ENCODE assay signal across 16 cellular contexts in the genomic region with DNA sequence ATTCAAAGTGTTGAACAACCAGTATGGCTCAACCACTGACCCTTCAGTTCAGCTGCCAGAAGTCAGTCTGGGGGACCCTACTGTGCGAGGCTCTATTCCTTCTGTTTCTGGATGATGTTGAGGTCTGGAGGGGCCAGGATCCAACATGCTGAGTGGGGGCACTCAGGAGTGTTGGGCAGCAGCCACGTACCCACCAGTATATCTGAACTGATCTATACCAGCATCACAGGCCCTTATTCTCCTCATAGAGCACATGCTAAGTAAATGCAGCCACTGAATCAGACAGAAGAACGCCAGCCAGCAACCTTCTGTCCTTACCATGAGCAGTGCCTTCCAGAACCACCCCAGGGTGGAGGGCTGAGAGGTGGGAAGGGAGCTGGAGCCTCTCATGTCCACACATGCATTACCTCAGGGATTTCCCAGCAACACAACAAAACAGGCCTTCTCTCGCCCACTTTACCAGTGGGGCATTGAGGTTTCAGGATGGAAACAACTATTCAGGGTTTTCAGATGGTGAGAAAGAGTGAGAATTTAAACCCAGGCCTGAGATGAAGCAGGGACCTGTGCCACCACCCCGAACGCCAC. TPM values are rescaled to one million over a fixed set of nuclear protein-coding genes. Genes with fewer than 3 reads are reported as not detected.
"Had no signal": no experiment of that assay in that cellular context is flagged by ENCODE, and none has a peak within 500 bp of the region (broad histone marks: within the 10 kb centered on the region; RNA-seq: fewer than 3 reads in every experiment).

No MANE protein-coding gene starts in this region.

- H3K36me3 ChIP-seq: adrenal gland, left lung, pancreas, tibial nerve had no signal

- ATAC-seq: pancreas had no signal

- H3K27ac ChIP-seq: adrenal gland, coronary artery, left lung, pancreas, tibial nerve had no signal

- H3K9me3 ChIP-seq: adrenal gland, pancreas, tibial nerve had no signal

- H3K4me1 ChIP-seq: adrenal gland, left lung, pancreas, tibial nerve had no signal

- H3K4me3 Mint-ChIP-seq: activated B cell treated with CpG ODN at 0.5 μM for 24 hours; activated CD4-positive, alpha-beta T cell treated with anti-CD3 and anti-CD28 coated beads, Interleukin-2, amount 10 ng/mL, durations not matched to agents 24 days and 14 days; activated naive CD4-positive, alpha-beta T cell treated with anti-CD3 and anti-CD28 coated beads for 36 hours; T-helper 1 cell treated with Interleukin-12 subunit alpha and Interleukin-12 subunit beta and Interleukin-4 antibody, amounts not matched to agents 30 μg/mL and 1 μg/mL, for 36 hours had no signal

- H3K27ac Mint-ChIP-seq: activated B cell treated with CpG ODN at 0.5 μM for 24 hours; activated CD4-positive, alpha-beta T cell treated with anti-CD3 and anti-CD28 coated beads, Interleukin-2, amount 10 ng/mL, durations not matched to agents 24 days and 14 days; activated naive CD4-positive, alpha-beta T cell treated with anti-CD3 and anti-CD28 coated beads for 36 hours; T-helper 1 cell treated with Interleukin-12 subunit alpha and Interleukin-12 subunit beta and Interleukin-4 antibody, amounts not matched to agents 30 μg/mL and 1 μg/mL, for 36 hours had no signal

- H3K4me3 ChIP-seq: adrenal gland, coronary artery, left lung, pancreas, skin epidermis, tibial nerve had no signal

- H3K27me3 ChIP-seq: pancreas, tibial nerve had no signal

- DNase-seq: activated B cell treated with CpG ODN at 0.5 μM for 24 hours; activated CD4-positive, alpha-beta T cell treated with anti-CD3 and anti-CD28 coated beads, Interleukin-2, amount 10 ng/mL, durations not matched to agents 24 days and 14 days; activated naive CD4-positive, alpha-beta T cell treated with anti-CD3 and anti-CD28 coated beads for 36 hours; adrenal gland; caudate nucleus; effector CD4-positive, alpha-beta T cell; left lung; pancreas had no signal

- H3K4me1 Mint-ChIP-seq: activated B cell treated with CpG ODN at 0.5 μM for 24 hours had no signal

- FAIRE-seq: keratinocyte, pancreas had no signal

RNA-seq across cellular contexts. Expression of a gene that starts 6.8 kb away (rescaled TPM):
- total RNA-seq: activated B cell treated with CpG ODN at 0.5 μM for 24 hours; activated CD4-positive, alpha-beta T cell treated with anti-CD3 and anti-CD28 coated beads, Interleukin-2, amount 10 ng/mL, durations not matched to agents 24 days and 14 days; activated naive CD4-positive, alpha-beta T cell treated with anti-CD3 and anti-CD28 coated beads for 36 hours; adrenal gland; epithelial cell of proximal tubule; mesenteric fat pad; pancreas; tibial nerve had no signal
- polyA plus RNA-seq: adrenal gland, keratinocyte, neural cell had no signal
